Comparison of ENCODE assay signal across 20 cellular contexts in the genomic region with DNA sequence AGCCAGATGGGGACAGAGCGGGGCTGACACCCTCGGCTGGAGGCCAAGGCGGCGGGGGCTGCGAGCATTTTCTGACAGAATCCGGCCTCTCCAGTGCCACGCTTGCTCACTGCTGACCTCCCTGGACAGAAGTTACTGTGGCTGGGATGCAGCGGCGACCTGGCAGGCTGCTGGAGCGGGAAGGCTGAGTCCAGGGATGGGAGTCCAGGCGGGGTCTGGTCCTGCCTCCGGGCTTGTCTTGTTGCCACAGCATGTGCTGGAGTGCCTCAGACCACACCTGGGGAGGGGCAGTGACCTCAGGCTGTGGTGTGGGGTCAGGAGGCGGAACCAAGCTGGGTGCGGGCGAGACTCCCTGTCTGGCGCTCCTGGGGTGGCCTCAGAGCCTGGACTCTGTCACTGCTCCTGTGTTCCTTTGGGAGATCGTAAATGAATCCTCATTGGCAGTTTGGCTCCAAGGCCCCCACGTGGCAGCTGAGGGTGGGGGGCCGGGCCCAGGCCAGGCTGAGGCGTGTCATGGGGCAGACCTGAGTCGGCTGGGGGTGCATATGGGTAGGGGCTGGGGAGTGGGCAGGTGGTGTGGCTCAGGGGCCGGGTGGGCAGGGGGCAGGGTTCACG. TPM values are rescaled to one million over a fixed set of nuclear protein-coding genes. Genes with fewer than 3 reads are reported as not detected.
DNase-seq lines count a peak whose midpoint lies in the region; ATAC-seq and TF ChIP-seq lines count a peak whose summit lies in the region.
"Had no signal": no experiment of that assay in that cellular context is flagged by ENCODE, and none has a peak within 500 bp of the region (broad histone marks: within the 10 kb centered on the region; RNA-seq: fewer than 3 reads in every experiment).

No MANE protein-coding gene starts in this region.

- H3K9me3 ChIP-seq in prostate gland (no peaks in the 10 kb centered on the region), vagina (no peaks in the 10 kb centered on the region)
- H3K9me3 ChIP-seq: breast epithelium had no signal

- H3K36me3 ChIP-seq in prostate gland (no peaks in the 10 kb centered on the region), vagina (no peaks in the 10 kb centered on the region)
- H3K36me3 ChIP-seq: breast epithelium had no signal

- DNase-seq in Right ventricle myocardium superior (peak; percentile 39), cardiac septum (ENCODE audit: low spot score) (no peak), fibroblast of villous mesenchyme (ENCODE audit: low read depth) (peak; percentile 71), prostate gland (ENCODE audit: low spot score) (no peak), vagina (ENCODE audit: extremely low spot score in 2 of 2) (no peak), LoVo (ENCODE audit: low spot score) (no peak), Calu3 (no peak), superior temporal gyrus (ENCODE audit: extremely low spot score) (no peak)
- DNase-seq: activated CD4-positive, alpha-beta T cell treated with anti-CD3 and anti-CD28 coated beads, Interleukin-2, amount 10 ng/mL, durations not matched to agents 24 days and 14 days; activated effector memory CD4-positive, alpha-beta T cell treated with Interleukin-2 at 50 U/mL for 16 hours; AML-193; COR-L47; left ventricle myocardium superior; NCI-H187; NCI-H2227 treated with DMSO at 0.1 percent for 48 hours; stimulated activated naive CD4-positive, alpha-beta T cell; SW 1271 had no signal

- peak overlapping the region; percentile 5 to 80 for H3K27ac ChIP-seq in prostate gland
- peak overlapping the region; percentile 81 for H3K27ac ChIP-seq in vagina
- H3K27ac ChIP-seq: 22Rv1, breast epithelium, epithelial cell of prostate had no signal

- BruUV-seq in Calu3 (replicated peaks; lab: Mats Ljungman, UMichigan), result no TSS peak

- 33% methylated on average over 22 of the region's 23 CpGs for WGBS in prostate gland

- no peaks in the 10 kb centered on the region for H3K9me3 Mint-ChIP-seq in Calu3 (ENCODE audit: low read depth, unreplicated experiment)
- H3K9me3 Mint-ChIP-seq: activated CD4-positive, alpha-beta T cell treated with anti-CD3 and anti-CD28 coated beads, Interleukin-2, amount 10 ng/mL, durations not matched to agents 24 days and 14 days had no signal

- CTCF ChIA-PET in Calu3 (lab: Charles Lee), result interaction anchor here (1.4 kb wide), 1 partner anchor 27 kb away, joined by 5 read pairs; no protein-coding TSS in a partner anchor

- H3K4me3 ChIP-seq in fibroblast of villous mesenchyme (ENCODE audit: low read depth, low read length) (peak overlapping the region; percentile 9), prostate gland (peak overlapping the region in 1 of 2 donors; percentile 12), vagina (peak overlapping the region; percentile 12 to 23)

- H3K36me3 Mint-ChIP-seq in Calu3 (ENCODE audit: insufficient read depth, unreplicated experiment), result peaks cover 67% of the 10 kb centered on the region

- intact Hi-C loops in Right ventricle myocardium superior (cut with DNase I), result no loop called here
- intact Hi-C loops in cardiac septum (cut with DNase I), result no loop called here
- intact Hi-C loops in prostate gland (cut with DNase I), result no loop called here
- intact Hi-C loops in vagina (cut with DNase I), result no loop called here
- intact Hi-C loops in Calu3 (cut with micrococcal nuclease; ENCODE audit: unreplicated experiment), result no loop called here

- H3K27ac Mint-ChIP-seq in Calu3 (ENCODE audit: unreplicated experiment), result no peak overlapping the region
- H3K27ac Mint-ChIP-seq: activated CD4-positive, alpha-beta T cell treated with anti-CD3 and anti-CD28 coated beads, Interleukin-2, amount 10 ng/mL, durations not matched to agents 24 days and 14 days had no signal

- H3K27me3 ChIP-seq in prostate gland (replicated peaks; ENCODE audit: insufficient read depth), result no peaks in the 10 kb centered on the region
- no peaks in the 10 kb centered on the region for H3K27me3 ChIP-seq in vagina
- H3K27me3 ChIP-seq: breast epithelium had no signal

- TF ChIP-seq POLR2A in prostate gland (IDR thresholded peaks at IDR 0.05) (no peak), vagina (IDR thresholded peaks at IDR 0.05) (no peak)

- TF ChIP-seq CTCF in fibroblast of villous mesenchyme (IDR thresholded peaks at IDR 0.05; ENCODE audit: insufficient read depth, low read depth, low read length) (no peak), prostate gland (IDR thresholded peaks at IDR 0.05) (no peak), vagina (IDR thresholded peaks at IDR 0.05) (no peak), Calu3 (IDR thresholded peaks at IDR 0.05; ENCODE audit: unreplicated experiment) (no peak)

- no peak overlapping the region for H3K4me3 Mint-ChIP-seq in Calu3 (ENCODE audit: low read depth, unreplicated experiment)
- H3K4me3 Mint-ChIP-seq: activated CD4-positive, alpha-beta T cell treated with anti-CD3 and anti-CD28 coated beads, Interleukin-2, amount 10 ng/mL, durations not matched to agents 24 days and 14 days had no signal

- H3K4me1 Mint-ChIP-seq in Calu3 (ENCODE audit: low read depth, unreplicated experiment), result peaks cover 19% of the 10 kb centered on the region
- H3K4me1 Mint-ChIP-seq: activated CD4-positive, alpha-beta T cell treated with anti-CD3 and anti-CD28 coated beads, Interleukin-2, amount 10 ng/mL, durations not matched to agents 24 days and 14 days had no signal

- H3K4me1 ChIP-seq in prostate gland (replicated peaks), result peaks cover 48% of the 10 kb centered on the region
- H3K4me1 ChIP-seq in vagina, result peaks cover 64% of the 10 kb centered on the region

- no peak for ATAC-seq in Right ventricle myocardium superior (ENCODE audit: poor library complexity)
- ATAC-seq: left ventricle myocardium superior had no signal

- no peaks in the 10 kb centered on the region for H3K27me3 Mint-ChIP-seq in Calu3 (ENCODE audit: unreplicated experiment)

RNA-seq across cellular contexts. Expression of a gene that starts 5.5 kb away (rescaled TPM):
- total RNA-seq in Right ventricle myocardium superior (3.8 TPM), cardiac septum (4.5 TPM), fibroblast of villous mesenchyme (42.2 and 54.0 TPM in 2 replicates), prostate gland (10 to 100 TPM; 58.3 to 91.6 TPM), vagina (35.1 TPM), Calu3 (2022) (30.1 and 35.0 TPM in 2 replicates)

RNA-seq across cellular contexts. Expression of a gene that starts 55.7 kb away (rescaled TPM):
- 85.9 TPM for total RNA-seq in Right ventricle myocardium superior
- total RNA-seq in cardiac septum, result 95.9 TPM
- 210 and 245 TPM in 2 replicates for total RNA-seq in fibroblast of villous mesenchyme
- 100 to 1,000 TPM; 169 to 235 TPM for total RNA-seq in prostate gland
- 197 TPM for total RNA-seq in vagina
- 149 and 159 TPM in 2 replicates for total RNA-seq in Calu3 (2022)

Comparison
In these comparisons a context has a peak if more than half of its experiments do, and no peak if none do; other contexts are left out.
1. DNase-seq: peak in Right ventricle myocardium superior (single experiment) and fibroblast of villous mesenchyme (single experiment); none in cardiac septum (single experiment), prostate gland (single experiment), vagina (0 of 2), LoVo (single experiment), Calu3 (single experiment) and superior temporal gyrus (single experiment).